19 cellular contexts compared by ENCODE assay signal in the genomic region with DNA sequence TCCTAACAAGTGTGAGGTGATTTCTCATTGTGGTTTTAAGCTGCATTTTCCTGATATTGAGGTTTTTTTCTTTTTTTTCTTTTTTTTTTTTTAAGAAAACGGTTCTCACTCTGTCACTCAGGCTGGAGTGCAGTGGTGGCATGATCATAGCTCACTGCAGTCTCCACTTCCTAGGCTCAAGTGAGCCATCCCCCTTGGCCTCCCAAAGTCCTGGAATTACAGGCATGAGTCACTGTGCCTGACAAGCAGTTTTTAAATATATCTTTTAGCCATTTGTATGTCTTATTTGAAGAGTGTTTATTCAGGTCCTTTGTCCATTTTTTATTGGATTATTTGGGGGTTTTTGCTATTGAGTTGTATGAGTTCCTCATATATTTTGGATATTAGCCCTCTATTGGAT. TPM values are rescaled to one million over a fixed set of nuclear protein-coding genes. Genes with fewer than 3 reads are reported as not detected.
A peak's percentile ranks its signal among the peaks of the same experiment; 100 is the strongest.
DNase-seq lines count a peak whose midpoint lies in the region; TF ChIP-seq lines count a peak whose summit lies in the region.
"Had no signal": no experiment of that assay in that cellular context is flagged by ENCODE, and none has a peak within 500 bp of the region (broad histone marks: within the 10 kb centered on the region; RNA-seq: fewer than 3 reads in every experiment).

No MANE protein-coding gene starts in this region.

- H3K27ac ChIP-seq in MM.1S (ENCODE audit: low read length), result no peak overlapping the region
- H3K27ac ChIP-seq: hepatocyte, ovary, Peyer's patch, sigmoid colon, thoracic aorta had no signal

- H3K36me3 ChIP-seq in MG63, result no peaks in the 10 kb centered on the region
- no peaks in the 10 kb centered on the region for H3K36me3 ChIP-seq in MM.1S (replicated peaks; ENCODE audit: insufficient read depth, low read length)
- H3K36me3 ChIP-seq: ovary, Peyer's patch, sigmoid colon, thoracic aorta had no signal

- H3K79me2 ChIP-seq in MM.1S (ENCODE audit: low read length), result no peaks in the 10 kb centered on the region
- H3K79me2 ChIP-seq: hepatocyte had no signal

- H3K4me3 ChIP-seq in MG63 (no peak overlapping the region), cardiac fibroblast (replicated peaks in 1 of 2; ENCODE audit: low read depth in 2 of 2, low read length in 2 of 2) (no peak overlapping the region), MM.1S (ENCODE audit: low read length) (no peak overlapping the region)
- H3K4me3 ChIP-seq: hepatocyte, ovary, Peyer's patch, sigmoid colon, thoracic aorta had no signal

- intact Hi-C loops in posterior vena cava (cut with DNase I), result loop anchor here in 1 of 2 donors (5.0 kb wide), 1 partner anchor 1386 kb away; no protein-coding TSS in a partner anchor

- H4K20me1 ChIP-seq in MM.1S (ENCODE audit: insufficient read depth, low read length), result no peaks in the 10 kb centered on the region

- H3K9me2 ChIP-seq in MM.1S (replicated peaks; ENCODE audit: insufficient read depth, low read length), result no peaks in the 10 kb centered on the region
- H3K9me2 ChIP-seq: SK-N-SH had no signal

- H3K9ac ChIP-seq in MM.1S (ENCODE audit: low read length), result no peak overlapping the region
- H3K9ac ChIP-seq: SK-N-SH had no signal

- peak; percentile 80 for DNase-seq in EL
- DNase-seq in MG63, result peak; percentile 52
- DNase-seq in cardiac fibroblast (ENCODE audit: low read depth in 2 of 2), result peak; percentile 57 to 66
- peak; percentile 72 for DNase-seq in kidney tubule cell (ENCODE audit: low spot score)
- no peak for DNase-seq in activated CD4-positive, alpha-beta T cell treated with anti-CD3 and anti-CD28 coated beads for 1 hour
- no peak for DNase-seq in posterior vena cava (ENCODE audit: low spot score)
- no peak for DNase-seq in MM.1S
- DNase-seq in activated CD4-positive, alpha-beta T cell treated with anti-CD3 and anti-CD28 coated beads, Interleukin-2, amount 50 U/mL, for 48 hours, result no peak
- DNase-seq: activated naive CD8-positive, alpha-beta T cell treated with anti-CD3 and anti-CD28 coated beads, Interleukin-2, amount 50 U/mL, for 24 hours; CD8-positive, alpha-beta T cell; central memory CD4-positive, alpha-beta T cell; DMS79 treated with DMSO at 0.1 percent for 48 hours; NCI-H2227 treated with DMSO at 0.1 percent for 48 hours; ovary; Peyer's patch; sigmoid colon; SK-N-SH had no signal

- H3K27me3 ChIP-seq in MG63, result no peaks in the 10 kb centered on the region
- no peaks in the 10 kb centered on the region for H3K27me3 ChIP-seq in MM.1S (replicated peaks; ENCODE audit: insufficient read depth, low read length)
- H3K27me3 ChIP-seq: hepatocyte, ovary, Peyer's patch, sigmoid colon had no signal

- no peak overlapping the region for H3K4me2 ChIP-seq in MM.1S (ENCODE audit: low read depth, low read length)
- H3K4me2 ChIP-seq: hepatocyte, SK-N-SH had no signal

- no peaks in the 10 kb centered on the region for H3K4me1 ChIP-seq in MM.1S (ENCODE audit: low read length)
- H3K4me1 ChIP-seq: Peyer's patch, sigmoid colon had no signal

- H3F3A ChIP-seq in MM.1S (ENCODE audit: insufficient read depth, low read length), result no peaks in the 10 kb centered on the region

- no peaks in the 10 kb centered on the region for H3K9me3 ChIP-seq in MG63
- no peaks in the 10 kb centered on the region for H3K9me3 ChIP-seq in MM.1S (replicated peaks; ENCODE audit: insufficient read depth, low read length)
- H3K9me3 ChIP-seq: ovary, Peyer's patch, sigmoid colon, SK-N-SH, thoracic aorta had no signal

- no peak overlapping the region for H2AFZ ChIP-seq in MM.1S (ENCODE audit: low read length)
- H2AFZ ChIP-seq: hepatocyte had no signal

- TF ChIP-seq CTCF in cardiac fibroblast (IDR thresholded peaks at IDR 0.05; ENCODE audit: low read depth, low read length) (no peak), MM.1S (IDR thresholded peaks at IDR 0.05; ENCODE audit: low read length) (no peak)

RNA-seq across cellular contexts. Expression of a gene that starts 53.8 kb away (rescaled TPM):
- 4.8 and 23.9 TPM in 2 replicates for total RNA-seq in MG63 (2014; rRNA removed; shearing (Covaris generic); ENCODE audit: low replicate concordance)
- total RNA-seq in posterior vena cava, result 10 to 100 TPM in 1 of 2 donors, 1 to 10 TPM in 1; 8.9 to 11.0 TPM

Comparison
In these comparisons a context has a peak if more than half of its experiments do, and no peak if none do; other contexts are left out.
1. DNase-seq: peak in EL (single experiment), MG63 (single experiment), cardiac fibroblast (2 of 2) and kidney tubule cell (single experiment); none in activated CD4-positive, alpha-beta T cell treated with anti-CD3 and anti-CD28 coated beads for 1 hour (single experiment), posterior vena cava (single experiment), MM.1S (single experiment) and activated CD4-positive, alpha-beta T cell treated with anti-CD3 and anti-CD28 coated beads, Interleukin-2, amount 50 U/mL, for 48 hours (0 of 2).